ENCODE assay signal across 11 cellular contexts in the genomic region with DNA sequence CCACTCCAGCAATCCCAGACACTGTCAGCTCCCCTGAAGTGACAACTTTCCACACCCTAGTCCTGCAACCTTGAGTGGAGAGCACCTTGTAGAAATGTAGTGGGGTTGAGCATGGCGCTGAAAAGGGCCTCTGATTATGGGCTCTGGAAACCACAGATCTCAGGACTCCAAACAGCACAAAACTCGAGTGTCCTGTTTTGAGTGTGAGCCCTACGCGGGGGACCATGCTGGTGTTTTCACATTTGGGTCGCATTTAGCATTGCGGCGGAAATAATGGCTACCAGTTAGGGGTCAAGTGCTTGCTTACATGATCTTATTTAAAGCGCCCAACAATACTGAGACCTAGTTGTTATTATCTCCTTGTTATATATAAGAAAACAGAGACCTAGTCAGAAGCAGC. TPM values are rescaled to one million over a fixed set of nuclear protein-coding genes. Genes with fewer than 3 reads are reported as not detected.
DNase-seq lines count a peak whose midpoint lies in the region; ATAC-seq and TF ChIP-seq lines count a peak whose summit lies in the region.
"Not testable (repeated sequence)": the region's sequence is repeated elsewhere in the genome, so short reads cannot be mapped to it uniquely, and the experiment has no call there.
"Had no signal": no experiment of that assay in that cellular context is flagged by ENCODE, and none has a peak within 500 bp of the region (broad histone marks: within the 10 kb centered on the region; RNA-seq: fewer than 3 reads in every experiment).

No MANE protein-coding gene starts in this region.

- peaks cover 67% of the 10 kb centered on the region for H3K36me3 Mint-ChIP-seq in activated CD4-positive, alpha-beta T cell treated with anti-CD3 and anti-CD28 coated beads, Interleukin-2, amount 10 ng/mL, durations not matched to agents 24 days and 14 days (ENCODE audit: low read depth)
- peaks cover 71% of the 10 kb centered on the region for H3K36me3 Mint-ChIP-seq in activated T-cell treated with anti-CD3 and anti-CD28 coated beads, Interleukin-2, amount 50 U/mL, for 24 hours (ENCODE audit: low read depth)
- H3K36me3 Mint-ChIP-seq in activated naive CD4-positive, alpha-beta T cell treated with anti-CD3 and anti-CD28 coated beads, Interleukin-2, amount 10 ng/mL, durations not matched to agents 7 days and 5 days = peaks cover 63% of the 10 kb centered on the region
- H3K36me3 Mint-ChIP-seq in naive thymus-derived CD4-positive, alpha-beta T cell = peaks cover 13 to 66% (median 39%) of the 10 kb centered on the region in 5 donors

- H3K9me3 ChIP-seq in colonic mucosa; naive thymus-derived CD4-positive, alpha-beta T cell (ENCODE audit: control insufficient read depth in 2 of 3, low read length in 3 of 3); upper lobe of right lung: not testable (repeated sequence)

- H3K4me1 ChIP-seq in colonic mucosa, upper lobe of right lung: not testable (repeated sequence)
- H3K4me1 ChIP-seq in naive thymus-derived CD4-positive, alpha-beta T cell (ENCODE audit: control insufficient read depth in 2 of 2, insufficient read depth in 2 of 2, low read length in 2 of 2) = peaks cover 38 to 43% of the 10 kb centered on the region in 2 donors

- peak overlapping the region; percentile 97 for H3K27ac Mint-ChIP-seq in activated CD4-positive, alpha-beta T cell treated with anti-CD3 and anti-CD28 coated beads, Interleukin-2, amount 10 ng/mL, durations not matched to agents 24 days and 14 days
- H3K27ac Mint-ChIP-seq in activated T-cell treated with anti-CD3 and anti-CD28 coated beads, Interleukin-2, amount 50 U/mL, for 24 hours = peak overlapping the region; percentile 97
- H3K27ac Mint-ChIP-seq in activated naive CD4-positive, alpha-beta T cell treated with anti-CD3 and anti-CD28 coated beads, Interleukin-2, amount 10 ng/mL, durations not matched to agents 7 days and 5 days = peak overlapping the region; percentile 99
- peak overlapping the region; percentile 93 to 99 (median 97) for H3K27ac Mint-ChIP-seq in naive thymus-derived CD4-positive, alpha-beta T cell

- peaks cover 30% of the 10 kb centered on the region for H3K4me1 Mint-ChIP-seq in activated CD4-positive, alpha-beta T cell treated with anti-CD3 and anti-CD28 coated beads, Interleukin-2, amount 10 ng/mL, durations not matched to agents 24 days and 14 days
- peaks cover 38% of the 10 kb centered on the region for H3K4me1 Mint-ChIP-seq in activated T-cell treated with anti-CD3 and anti-CD28 coated beads, Interleukin-2, amount 50 U/mL, for 24 hours (ENCODE audit: low read depth)
- H3K4me1 Mint-ChIP-seq in activated naive CD4-positive, alpha-beta T cell treated with anti-CD3 and anti-CD28 coated beads, Interleukin-2, amount 10 ng/mL, durations not matched to agents 7 days and 5 days = peaks cover 50% of the 10 kb centered on the region
- peaks cover 28 to 55% (median 47%) of the 10 kb centered on the region in 7 donors for H3K4me1 Mint-ChIP-seq in naive thymus-derived CD4-positive, alpha-beta T cell

- not testable (repeated sequence) for TF ChIP-seq CTCF in colonic mucosa (IDR thresholded peaks at IDR 0.05); upper lobe of right lung (IDR thresholded peaks at IDR 0.05)

- H3K9ac ChIP-seq in colonic mucosa (ENCODE audit: low read depth in 2 of 2, low read length in 2 of 2) = peak overlapping the region in 1 of 2 donors; percentile 37

- CTCF ChIA-PET in activated naive CD4-positive, alpha-beta T cell treated with anti-CD3 and anti-CD28 coated beads, Interleukin-2, amount 10 ng/mL, durations not matched to agents 7 days and 5 days (lab: Charles Lee) = interaction anchor here (1.3 to 6.7 kb wide), 4 partner anchors 8 to 60 kb away, joined by 3 to 62 read pairs (median 22); no protein-coding TSS in a partner anchor
- CTCF ChIA-PET in naive thymus-derived CD4-positive, alpha-beta T cell (lab: Charles Lee) = interaction anchor here (0.7 to 3.1 kb wide), 6 partner anchors 8 to 300 kb away, joined by 3 to 34 read pairs (median 10); no protein-coding TSS in a partner anchor

- POLR2A ChIA-PET in naive thymus-derived CD4-positive, alpha-beta T cell (lab: Charles Lee) = interaction anchor here (0.5 to 11.7 kb wide), 11 partner anchors 11 to 657 kb away, joined by 3 to 367 read pairs (median 4); a partner anchor contains a TSS

- not testable (repeated sequence) for H3K9me3 Mint-ChIP-seq in activated CD4-positive, alpha-beta T cell treated with anti-CD3 and anti-CD28 coated beads, Interleukin-2, amount 10 ng/mL, durations not matched to agents 24 days and 14 days; activated T-cell treated with anti-CD3 and anti-CD28 coated beads, Interleukin-2, amount 50 U/mL, for 24 hours; activated naive CD4-positive, alpha-beta T cell treated with anti-CD3 and anti-CD28 coated beads, Interleukin-2, amount 10 ng/mL, durations not matched to agents 7 days and 5 days; naive thymus-derived CD4-positive, alpha-beta T cell

- H3K36me3 ChIP-seq in colonic mucosa, upper lobe of right lung: not testable (repeated sequence)
- H3K36me3 ChIP-seq in naive thymus-derived CD4-positive, alpha-beta T cell (ENCODE audit: control insufficient read depth in 2 of 3, insufficient read depth in 3 of 3, low read length in 3 of 3) = peaks cover 14 to 17% (median 16%) of the 10 kb centered on the region in 3 experiments

- peak overlapping the region; percentile 98 for H3K4me3 Mint-ChIP-seq in activated CD4-positive, alpha-beta T cell treated with anti-CD3 and anti-CD28 coated beads, Interleukin-2, amount 10 ng/mL, durations not matched to agents 24 days and 14 days
- peak overlapping the region; percentile 94 for H3K4me3 Mint-ChIP-seq in activated T-cell treated with anti-CD3 and anti-CD28 coated beads, Interleukin-2, amount 50 U/mL, for 24 hours
- peak overlapping the region; percentile 99 for H3K4me3 Mint-ChIP-seq in activated naive CD4-positive, alpha-beta T cell treated with anti-CD3 and anti-CD28 coated beads, Interleukin-2, amount 10 ng/mL, durations not matched to agents 7 days and 5 days
- peak overlapping the region; percentile 91 to 100 (median 98) for H3K4me3 Mint-ChIP-seq in naive thymus-derived CD4-positive, alpha-beta T cell

- not testable (repeated sequence) for ATAC-seq in naive thymus-derived CD4-positive, alpha-beta T cell; upper lobe of right lung

- DNase-seq in Jurkat, Clone E6-1 (ENCODE audit: low read depth, low spot score); activated naive CD4-positive, alpha-beta T cell treated with anti-CD3 and anti-CD28 coated beads, Interleukin-2, amount 10 ng/mL, durations not matched to agents 7 days and 5 days; naive thymus-derived CD4-positive, alpha-beta T cell; upper lobe of right lung: not testable (repeated sequence)
- DNase-seq in activated CD4-positive, alpha-beta T cell treated with anti-CD3 and anti-CD28 coated beads, Interleukin-2, amount 10 ng/mL, durations not matched to agents 24 days and 14 days = peak; percentile 82
- DNase-seq in activated T-cell treated with anti-CD3 and anti-CD28 coated beads, Interleukin-2, amount 50 U/mL, for 24 hours = peak; percentile 73
- DNase-seq in colonic mucosa = peak; percentile 7
- peak; percentile 62 for DNase-seq in stimulated activated CD8-positive, alpha-beta memory T cell treated with anti-CD3 and anti-CD28 coated beads, Interleukin-4, amount 100 ng/mL, for 48 hours

- not testable (repeated sequence) for H3K27me3 Mint-ChIP-seq in activated CD4-positive, alpha-beta T cell treated with anti-CD3 and anti-CD28 coated beads, Interleukin-2, amount 10 ng/mL, durations not matched to agents 24 days and 14 days; activated T-cell treated with anti-CD3 and anti-CD28 coated beads, Interleukin-2, amount 50 U/mL, for 24 hours; activated naive CD4-positive, alpha-beta T cell treated with anti-CD3 and anti-CD28 coated beads, Interleukin-2, amount 10 ng/mL, durations not matched to agents 7 days and 5 days; naive thymus-derived CD4-positive, alpha-beta T cell

- H3K27me3 ChIP-seq in colonic mucosa; naive thymus-derived CD4-positive, alpha-beta T cell (ENCODE audit: control insufficient read depth in 2 of 2, insufficient read depth in 2 of 2, low read length in 2 of 2); upper lobe of right lung: not testable (repeated sequence)

- not testable (repeated sequence) for H3K27ac ChIP-seq in colonic mucosa, upper lobe of right lung
- peak overlapping the region; percentile 89 for H3K27ac ChIP-seq in naive thymus-derived CD4-positive, alpha-beta T cell (ENCODE audit: low read depth, low read length)

- H3K4me3 ChIP-seq in Jurkat, Clone E6-1 (ENCODE audit: low read length) = peak overlapping the region; percentile 75
- H3K4me3 ChIP-seq in colonic mucosa = not testable (repeated sequence)
- H3K4me3 ChIP-seq in naive thymus-derived CD4-positive, alpha-beta T cell (ENCODE audit: low read length) = peak overlapping the region; percentile 90
- H3K4me3 ChIP-seq in upper lobe of right lung = peak overlapping the region; percentile 40

- intact Hi-C loops in activated CD4-positive, alpha-beta T cell treated with anti-CD3 and anti-CD28 coated beads, Interleukin-2, amount 10 ng/mL, durations not matched to agents 24 days and 14 days (cut with micrococcal nuclease); colonic mucosa (cut with DNase I); naive thymus-derived CD4-positive, alpha-beta T cell (cut with micrococcal nuclease); upper lobe of right lung (cut with DNase I): not testable (repeated sequence)

RNA-seq across cellular contexts. Expression of a gene that starts 1.9 kb away (rescaled TPM):
- polyA plus RNA-seq in Jurkat, Clone E6-1 (2012; ENCODE audit: insufficient read depth, insufficient read length) = 5.6 TPM
- total RNA-seq in activated CD4-positive, alpha-beta T cell treated with anti-CD3 and anti-CD28 coated beads, Interleukin-2, amount 10 ng/mL, durations not matched to agents 24 days and 14 days = 500 and 501 TPM in 2 replicates
- total RNA-seq in colonic mucosa (1 to 10 TPM; 2.9 to 3.8 TPM), upper lobe of right lung (11.4 TPM)
- total RNA-seq in naive thymus-derived CD4-positive, alpha-beta T cell = 100 to 1,000 TPM; 105 to 307 (median 174) TPM
- polyA plus RNA-seq in naive thymus-derived CD4-positive, alpha-beta T cell = 100 to 1,000 TPM; 195 to 217 TPM
- total RNA-seq: GM23248, HepG2, LHCN-M2 had no signal
- polyA plus RNA-seq: GM23248, HepG2 had no signal
